27 cellular contexts compared by ENCODE assay signal in genomic region chr6:166119116-166119911, GRCh38. TPM values are rescaled to one million over a fixed set of nuclear protein-coding genes. Genes with fewer than 3 reads are reported as not detected.
DNase-seq lines count a peak whose midpoint lies in the region; ATAC-seq, FAIRE-seq and TF ChIP-seq lines count a peak whose summit lies in the region.
"Had no signal": no experiment of that assay in that cellular context is flagged by ENCODE, and none has a peak within 500 bp of the region (broad histone marks: within the 10 kb centered on the region; RNA-seq: fewer than 3 reads in every experiment).

No MANE protein-coding gene starts in this region.

- FAIRE-seq in HepG2 (lab: Jason Lieb, UNC) (no peak), K562 (lab: Jason Lieb, UNC) (no peak)
- FAIRE-seq: GM18507 had no signal

- no peak overlapping the region for H3K9ac ChIP-seq in HepG2 (ENCODE audit: insufficient read depth, low read depth, low read length)
- no peak overlapping the region for H3K9ac ChIP-seq in K562 (ENCODE audit: insufficient read depth in 1 of 2, low read depth in 2 of 2, low read length in 2 of 2)
- H3K9ac ChIP-seq: GM23248 had no signal

- WGBS in HepG2 (ENCODE audit: low lambda C conversion rate) = 7% methylated on average over 4 of the region's 4 CpGs
- WGBS in right lobe of liver (ENCODE audit: insufficient coverage, low coverage, low lambda C conversion rate, missing lambda C conversion rate) = 50% methylated on average over 4 of the region's 4 CpGs
- 1% methylated on average over 4 of the region's 4 CpGs for WGBS in K562 (ENCODE audit: insufficient coverage, low coverage, missing lambda C conversion rate)

- DNase-seq in HepG2 (ENCODE audit: low spot score) (no peak), right lobe of liver (no peak), K562 (ENCODE audit: extremely low read depth in 1 of 4, low spot score in 3 of 4) (no peak), myocyte (ENCODE audit: low read depth) (peak; percentile 16), CD14-positive monocyte (ENCODE audit: low spot score) (no peak), RPMI8226 (no peak), kidney tubule cell (ENCODE audit: low spot score) (no peak)
- no peak for DNase-seq in activated CD4-positive, CD25-positive, alpha-beta regulatory T cell treated with anti-CD3 and anti-CD28 coated beads, Interleukin-2, amount 50 U/mL, for 72 hours
- DNase-seq: 8988T; CD4-positive, CD25-positive, alpha-beta regulatory T cell; DMS153; GM23248; H7; NCI-H1105 treated with DMSO at 0.1 percent for 48 hours; NCI-H146; NCI-H1930; NCI-H2107; NCI-H524; NCI-H774; PC-3; SHP77 had no signal

- no peak for TF ChIP-seq EP300 in HepG2 (IDR thresholded peaks at IDR 0.05; ENCODE audit: low read depth in 2 of 2, low read length in 2 of 2)
- no peak for TF ChIP-seq EP300 in HepG2 (CRISPR knock-in tag; IDR thresholded peaks at IDR 0.05; ENCODE audit: borderline replicate concordance)
- TF ChIP-seq EP300 in K562 (IDR thresholded peaks at IDR 0.05; ENCODE audit: low read length) = no peak

- H3K36me3 ChIP-seq in HepG2 (replicated peaks in 1 of 2; ENCODE audit: control insufficient read depth in 1 of 2, insufficient read depth in 2 of 2, low read length in 2 of 2) (no peaks in the 10 kb centered on the region), right lobe of liver (no peaks in the 10 kb centered on the region), K562 (ENCODE audit: control insufficient read depth, insufficient read depth, low read length) (no peaks in the 10 kb centered on the region)

- H3K27ac ChIP-seq in HepG2 (ENCODE audit: extremely low read length, insufficient read depth, low read length) = no peak overlapping the region
- no peak overlapping the region for H3K27ac ChIP-seq in right lobe of liver
- H3K27ac ChIP-seq in K562 (ENCODE audit: extremely low read depth, low read depth, low read length) = no peak overlapping the region
- H3K27ac ChIP-seq: GM23248, RWPE1 had no signal

- H3K4me3 Mint-ChIP-seq in CD14-positive monocyte = no peak overlapping the region
- H3K4me3 Mint-ChIP-seq: CD4-positive, CD25-positive, alpha-beta regulatory T cell; IgD-negative memory B cell had no signal

- H3K9me1 ChIP-seq in K562 (ENCODE audit: control insufficient read depth, insufficient read depth, low read length) = no peaks in the 10 kb centered on the region

- no TSS peak for BruUV-seq in HepG2 (replicated peaks; lab: Mats Ljungman, UMichigan)
- BruUV-seq in K562 (replicated peaks; lab: Mats Ljungman, UMichigan) = no TSS peak

- POLR2A ChIA-PET in HepG2 (lab: Yijun Ruan, JAX) = no interaction called here
- POLR2A ChIA-PET in K562 (lab: Yijun Ruan, JAX) = interaction anchor here (0.6 kb wide), 1 partner anchor 465 kb away, joined by 3 read pairs; no protein-coding TSS in a partner anchor

- H2AFZ ChIP-seq in HepG2 (ENCODE audit: low read length) (no peak overlapping the region), K562 (ENCODE audit: low read depth, low read length) (no peak overlapping the region)
- H2AFZ ChIP-seq: GM23248 had no signal

- CTCF ChIA-PET in HepG2 (lab: Yijun Ruan, JAX; ENCODE audit: low intra/inter-chr PET ratio, low total read pairs) (no interaction called here), K562 (lab: Yijun Ruan, JAX; ENCODE audit: low intra/inter-chr PET ratio) (no interaction called here)

- no peaks in the 10 kb centered on the region for H4K20me1 ChIP-seq in HepG2 (ENCODE audit: insufficient read depth, low read length)
- no peaks in the 10 kb centered on the region for H4K20me1 ChIP-seq in K562 (replicated peaks; ENCODE audit: control insufficient read depth, insufficient read depth, low read length)

- ATAC-seq in HepG2 (peak; percentile 88), right lobe of liver (no peak), K562 (no peak)
- ATAC-seq: PC-3 had no signal

- no peak overlapping the region for H3K27ac Mint-ChIP-seq in CD14-positive monocyte
- H3K27ac Mint-ChIP-seq: CD4-positive, CD25-positive, alpha-beta regulatory T cell; IgD-negative memory B cell had no signal

- TF ChIP-seq POLR2A in HepG2 (IDR thresholded peaks at IDR 0.05; ENCODE audit: insufficient read depth in 1 of 2, low read depth in 2 of 2, low read length in 2 of 2) (no peak), right lobe of liver (IDR thresholded peaks at IDR 0.05) (no peak), K562 (conservative IDR thresholded peaks at IDR 0.05) (no peak)

- H3K36me3 Mint-ChIP-seq in CD14-positive monocyte = no peaks in the 10 kb centered on the region
- H3K36me3 Mint-ChIP-seq: CD4-positive, CD25-positive, alpha-beta regulatory T cell; IgD-negative memory B cell had no signal

- H3K4me1 Mint-ChIP-seq in CD14-positive monocyte = no peaks in the 10 kb centered on the region
- H3K4me1 Mint-ChIP-seq: CD4-positive, CD25-positive, alpha-beta regulatory T cell; IgD-negative memory B cell had no signal

- H3K4me1 ChIP-seq in HepG2 (ENCODE audit: insufficient read depth, low read length) = no peaks in the 10 kb centered on the region
- H3K4me1 ChIP-seq in right lobe of liver = no peaks in the 10 kb centered on the region
- no peaks in the 10 kb centered on the region for H3K4me1 ChIP-seq in K562 (replicated peaks in 1 of 2; ENCODE audit: control insufficient read depth in 2 of 2, insufficient read depth in 2 of 2, low read length in 2 of 2)

- TF ChIP-seq RAD21 in HepG2 (CRISPR knock-in tag; IDR thresholded peaks at IDR 0.05) (no peak), K562 (CRISPR knock-in tag; conservative IDR thresholded peaks at IDR 0.05 in 1 of 2, IDR thresholded peaks at IDR 0.05 in 1 of 2) (no peak)

- TF ChIP-seq CTCF in HepG2 (CRISPR knock-in tag; IDR thresholded peaks at IDR 0.05) (no peak), right lobe of liver (IDR thresholded peaks at IDR 0.05) (no peak), K562 (IDR thresholded peaks at IDR 0.05 in 2 of 3, conservative IDR thresholded peaks at IDR 0.05 in 1 of 3; ENCODE audit: insufficient read depth in 2 of 3, low read depth in 1 of 3, low read length in 3 of 3) (no peak), CD14-positive monocyte (IDR thresholded peaks at IDR 0.05) (no peak)

- H3K4me2 ChIP-seq in HepG2 (ENCODE audit: low read depth, low read length) = no peak overlapping the region
- peak overlapping the region; percentile 18; the same call in 1 of the 2 replicates for H3K4me2 ChIP-seq in K562 (ENCODE audit: insufficient read depth, low read length)

- H3K27me3 Mint-ChIP-seq in CD14-positive monocyte (ENCODE audit: low read depth in 3 of 3) = peaks cover 0 to 4% (median 0%) of the 10 kb centered on the region in 3 donors
- H3K27me3 Mint-ChIP-seq: CD4-positive, CD25-positive, alpha-beta regulatory T cell had no signal

- no peak overlapping the region for H3K4me3 ChIP-seq in HepG2 (replicated peaks in 1 of 3; ENCODE audit: insufficient read depth in 1 of 3, low read depth in 2 of 3, low read length in 3 of 3)
- no peak overlapping the region for H3K4me3 ChIP-seq in right lobe of liver
- H3K4me3 ChIP-seq in K562 = no peak overlapping the region
- H3K4me3 ChIP-seq: GM23248 had no signal

- in situ Hi-C loops in HepG2 (cut with HindIII; ENCODE audit: extremely low pct_ligation_motif_present, low pct_unique_long_range_greater_than_20kb) = no loop called here
- in situ Hi-C loops in K562 (cut with MboI) = no loop called here

- peaks cover 0 to 5% (median 2%) of the 10 kb centered on the region in 7 donors for H3K9me3 Mint-ChIP-seq in CD14-positive monocyte

- H3K27me3 ChIP-seq in HepG2 (ENCODE audit: control insufficient read depth in 1 of 2, insufficient read depth in 2 of 2, low read length in 2 of 2) (peaks cover 0 to 19% of the 10 kb centered on the region in 2 experiments; a peak in 2 of 5 replicates), right lobe of liver (peaks cover 0 to 3% of the 10 kb centered on the region in 2 donors), K562 (ENCODE audit: control insufficient read depth in 2 of 2, insufficient read depth in 2 of 2, low read length in 2 of 2) (peaks cover 8 to 9% of the 10 kb centered on the region in 2 experiments; a peak in 3 of 5 replicates)

- intact Hi-C loops in HepG2 (cut with micrococcal nuclease; ENCODE audit: unreplicated experiment) = no loop called here
- intact Hi-C loops in right lobe of liver (cut with DNase I) = no loop called here
- intact Hi-C loops in K562 (cut with micrococcal nuclease) = no loop called here
- intact Hi-C loops in CD14-positive monocyte (cut with micrococcal nuclease) = no loop called here

- H3K9me3 ChIP-seq in HepG2 (ENCODE audit: low read length) = no peaks in the 10 kb centered on the region
- H3K9me3 ChIP-seq in right lobe of liver = no peaks in the 10 kb centered on the region
- H3K9me3 ChIP-seq in K562 (replicated peaks; ENCODE audit: control insufficient read depth, insufficient read depth, low read depth, low read length) = no peaks in the 10 kb centered on the region

- H3K79me2 ChIP-seq in HepG2 (ENCODE audit: insufficient read depth, low read length) = no peaks in the 10 kb centered on the region
- no peaks in the 10 kb centered on the region for H3K79me2 ChIP-seq in K562 (ENCODE audit: control insufficient read depth, insufficient read depth, low read length)

RNA-seq across cellular contexts. Expression of gene TBXT, which starts 48.3 kb away (rescaled TPM):
- not detected in 2 replicates for total RNA-seq in HepG2 (2016; rRNA removed; fragmentation: Illumina TruSeq; extraction: Trizol)
- total RNA-seq in HepG2 (2016; cell fraction: cytosol; rRNA removed; fragmentation: Illumina TruSeq; extraction: Trizol; ENCODE audit: low read depth) = not detected in 2 replicates
- not detected in 2 replicates for total RNA-seq in HepG2 (2016; cell fraction: insoluble cytoplasmic fraction; rRNA removed; fragmentation: Illumina TruSeq; extraction: Trizol)
- total RNA-seq in HepG2 (2016; cell fraction: membrane; rRNA removed; fragmentation: Illumina TruSeq; extraction: Trizol) = not detected in 2 replicates
- not detected in 2 replicates for total RNA-seq in HepG2 (2016; cell fraction: nucleus; rRNA removed; fragmentation: Illumina TruSeq; extraction: Trizol)
- polyA plus RNA-seq in HepG2 (2011; rRNA removed) = not detected in 2 replicates
- not detected in 2 replicates for polyA plus RNA-seq in HepG2 (2011; cell fraction: cytosol; rRNA removed)
- not detected in 2 replicates for polyA plus RNA-seq in HepG2 (2011; cell fraction: nucleus; rRNA removed)
- not detected in 2 replicates for polyA plus RNA-seq in HepG2 (2012)
- not detected in 2 replicates for polyA plus RNA-seq in HepG2 (2016; cell fraction: cytosol; fragmentation: Illumina TruSeq; extraction: Trizol; ENCODE audit: low read depth)
- polyA plus RNA-seq in HepG2 (2016; cell fraction: insoluble cytoplasmic fraction; fragmentation: Illumina TruSeq; extraction: Trizol; ENCODE audit: low read depth) = not detected in 2 replicates
- polyA plus RNA-seq in HepG2 (2016; cell fraction: membrane; fragmentation: Illumina TruSeq; extraction: Trizol; ENCODE audit: low read depth) = not detected in 2 replicates
- not detected in 2 replicates for polyA plus RNA-seq in HepG2 (2016; cell fraction: nucleus; fragmentation: Illumina TruSeq; extraction: Trizol; ENCODE audit: insufficient read depth, low read depth)
- not detected in 2 replicates for polyA minus RNA-seq in HepG2 (2011; rRNA and poly(A)+ RNA removed; ENCODE audit: low replicate concordance)
- not detected in 2 replicates for polyA minus RNA-seq in HepG2 (2011; cell fraction: cytosol; rRNA and poly(A)+ RNA removed)
- polyA minus RNA-seq in HepG2 (2011; cell fraction: nucleus; rRNA and poly(A)+ RNA removed) = not detected in 2 replicates
- not detected for total RNA-seq in right lobe of liver
- total RNA-seq in K562 (2011; cell fraction: chromatin; rRNA removed; ENCODE audit: low replicate concordance) = not detected in 2 replicates
- total RNA-seq in K562 (2011; cell fraction: nucleolus; rRNA removed) = not detected in 2 replicates
- total RNA-seq in K562 (2011; cell fraction: nucleoplasm; rRNA removed) = not detected in 2 replicates
- not detected in 2 replicates for total RNA-seq in K562 (2014; rRNA removed)
- total RNA-seq in K562 (2014; rRNA removed; fragmentation: Illumina TruSeq; extraction: Trizol) = not detected in 2 replicates
- not detected in 2 replicates for total RNA-seq in K562 (2015; rRNA removed; fragmentation: Illumina TruSeq; extraction: Trizol)
- not detected in 2 replicates for total RNA-seq in K562 (2021)
- polyA plus RNA-seq in K562 (2011; rRNA removed) = not detected in 2 replicates
- not detected in 2 replicates for polyA plus RNA-seq in K562 (2011; cell fraction: cytosol; rRNA removed)
- polyA plus RNA-seq in K562 (2011; cell fraction: nucleus; rRNA removed) = not detected in 2 replicates
- polyA plus RNA-seq in K562 (2012) = not detected in 2 replicates
- not detected in 2 replicates for polyA plus RNA-seq in K562 (2014; fragmentation: Illumina TruSeq; extraction: Trizol)
- polyA plus RNA-seq in K562 (2014; fragmentation: Nextera tagmentation; extraction: Ambion mirVana) = not detected
- polyA plus RNA-seq in K562 (2014; rRNA removed) = not detected in 2 replicates
- polyA minus RNA-seq in K562 (2011; rRNA and poly(A)+ RNA removed) = not detected in 2 replicates
- not detected in 2 replicates for polyA minus RNA-seq in K562 (2011; cell fraction: cytosol; rRNA and poly(A)+ RNA removed)
- not detected in 2 replicates for polyA minus RNA-seq in K562 (2011; cell fraction: nucleus; rRNA and poly(A)+ RNA removed)
- not detected in 2 replicates for total RNA-seq in myocyte
- not detected for polyA plus RNA-seq in myocyte (2012)
- not detected for polyA plus RNA-seq in CD14-positive monocyte
- total RNA-seq: CD4-positive, CD25-positive, alpha-beta regulatory T cell; GM23248; HT1080; PC-3; SK-MEL-5 had no signal
- polyA plus RNA-seq: BJ; CD4-positive, CD25-positive, alpha-beta regulatory T cell; GM23248; IgD-negative memory B cell had no signal
